Comparison of ENCODE assay signal across 1 cellular context in genomic region chr2:180364719-180365118, GRCh38.
TF ChIP-seq lines count a peak whose summit lies in the region.

No MANE protein-coding gene starts in this region.

TF ChIP-seq in GM12878, 131 proteins besides CTCF, POLR2A, EP300 and RAD21 (continued from another document):
- TF ChIP-seq BCLAF1 (IDR thresholded peaks at IDR 0.05) (no peak), ZNF622 (IDR thresholded peaks at IDR 0.05) (no peak), ZSCAN29 (IDR thresholded peaks at IDR 0.05) (no peak), NFYA (IDR thresholded peaks at IDR 0.05; ENCODE audit: borderline replicate concordance, low read depth, low read length) (no peak), PRDM15 (CRISPR knock-in tag; IDR thresholded peaks at IDR 0.05) (no peak), NRF1 (conservative IDR thresholded peaks at IDR 0.05; ENCODE audit: low read depth, low read length) (no peak), SREBF2 (IDR thresholded peaks at IDR 0.05; ENCODE audit: low read length) (no peak)
